8 cellular contexts compared by ENCODE assay signal in genomic region chr17:40322417-40323315, GRCh38. TPM values are rescaled to one million over a fixed set of nuclear protein-coding genes. Genes with fewer than 3 reads are reported as not detected.
DNase-seq lines count a peak whose midpoint lies in the region; ATAC-seq and TF ChIP-seq lines count a peak whose summit lies in the region.

No MANE protein-coding gene starts in this region.

- no peaks in the 10 kb centered on the region for H3K27me3 ChIP-seq in right cardiac atrium (ENCODE audit: control insufficient read depth, insufficient read depth)

- peak overlapping the region; percentile 92 for H3K27ac ChIP-seq in right cardiac atrium (ENCODE audit: low read length)
- H3K27ac ChIP-seq in skin epidermis = peak overlapping the region; percentile 66 to 99 (median 95)

- CTCF ChIA-PET in AG04449 (lab: Yijun Ruan, JAX) = interaction anchor here (0.5 to 3.8 kb wide), 6 partner anchors 16 to 104 kb away, joined by 3 to 22 read pairs (median 3); no protein-coding TSS in a partner anchor

- peaks cover 2% of the 10 kb centered on the region for H3K27me3 Mint-ChIP-seq in activated naive CD8-positive, alpha-beta T cell treated with anti-CD3 and anti-CD28 coated beads, Interleukin-2, amount 50 U/mL, for 24 hours

- no peaks in the 10 kb centered on the region for H3K9me3 ChIP-seq in right cardiac atrium (ENCODE audit: control insufficient read depth, low read length)

- ATAC-seq in GM18867 (IDR thresholded peaks at IDR 0.05; ENCODE audit: unreplicated experiment) (peak; percentile 39), HG03460 (IDR thresholded peaks at IDR 0.05; ENCODE audit: unreplicated experiment) (peak; percentile 32), right cardiac atrium (peak; percentile 14 to 38)
- peak; percentile 34 for ATAC-seq in activated naive CD8-positive, alpha-beta T cell treated with anti-CD3 and anti-CD28 coated beads, Interleukin-2, amount 50 U/mL, for 24 hours

- intact Hi-C loops in right cardiac atrium (cut with DNase I) = no loop called here

- H3K27ac Mint-ChIP-seq in activated naive CD8-positive, alpha-beta T cell treated with anti-CD3 and anti-CD28 coated beads, Interleukin-2, amount 50 U/mL, for 24 hours = peak overlapping the region; percentile 100

- 3% methylated on average over 16 of the region's 16 CpGs for WGBS in right cardiac atrium

- H3K36me3 Mint-ChIP-seq in activated naive CD8-positive, alpha-beta T cell treated with anti-CD3 and anti-CD28 coated beads, Interleukin-2, amount 50 U/mL, for 24 hours (ENCODE audit: low read depth) = peaks cover 4% of the 10 kb centered on the region

- peaks cover 89% of the 10 kb centered on the region for H3K4me1 Mint-ChIP-seq in activated naive CD8-positive, alpha-beta T cell treated with anti-CD3 and anti-CD28 coated beads, Interleukin-2, amount 50 U/mL, for 24 hours

- no peak for TF ChIP-seq CTCF in AG04449 (IDR thresholded peaks at IDR 0.05; ENCODE audit: insufficient read depth, low read length, missing control alignments)

- H3K4me1 ChIP-seq in right cardiac atrium (ENCODE audit: control insufficient read depth, insufficient read depth, low read length) = peaks cover 56% of the 10 kb centered on the region

- DNase-seq in AG04449 (ENCODE audit: low read depth, low spot score) (no peak), T follicular helper cell (ENCODE audit: low read depth) (peak; percentile 88), right cardiac atrium (peak; percentile 84 to 89 (median 88)), HPDE6-E6E7 (ENCODE audit: extremely low spot score) (no peak)
- DNase-seq in activated naive CD8-positive, alpha-beta T cell treated with anti-CD3 and anti-CD28 coated beads, Interleukin-2, amount 50 U/mL, for 24 hours = peak; percentile 83

- no peaks in the 10 kb centered on the region for H3K9me3 Mint-ChIP-seq in activated naive CD8-positive, alpha-beta T cell treated with anti-CD3 and anti-CD28 coated beads, Interleukin-2, amount 50 U/mL, for 24 hours

- H3K4me3 ChIP-seq in AG04449 (ENCODE audit: low read depth, low read length) = peak overlapping the region; percentile 92
- peak overlapping the region; percentile 26 for H3K4me3 ChIP-seq in right cardiac atrium (ENCODE audit: low read length)
- peak overlapping the region; percentile 17 to 99 (median 90) for H3K4me3 ChIP-seq in skin epidermis

- POLR2A ChIA-PET in AG04449 (lab: Yijun Ruan, JAX) = interaction anchor here (0.7 to 1.0 kb wide), 2 partner anchors 11 to 204 kb away, joined by 3 read pairs; no protein-coding TSS in a partner anchor

- H3K4me3 Mint-ChIP-seq in activated naive CD8-positive, alpha-beta T cell treated with anti-CD3 and anti-CD28 coated beads, Interleukin-2, amount 50 U/mL, for 24 hours = peak overlapping the region; percentile 85

RNA-seq across cellular contexts. Expression of gene RARA, which starts 13.7 kb away (rescaled TPM):
- total RNA-seq in right cardiac atrium = 10 to 100 TPM; 26.2 to 39.0 (median 29.1) TPM
- 28.3 TPM for polyA plus RNA-seq in right cardiac atrium

RNA-seq across cellular contexts. Expression of gene CDC6, which starts 35.0 kb away (rescaled TPM):
- 1 to 10 TPM; 1.0 to 1.8 (median 1.3) TPM for total RNA-seq in right cardiac atrium
- 0.36 TPM for polyA plus RNA-seq in right cardiac atrium

RNA-seq across cellular contexts. Expression of gene GJD3, which starts 41.9 kb away (rescaled TPM):
- total RNA-seq in right cardiac atrium = 1 to 10 TPM in 1 of 4 donors, under 1 TPM in 3; 0.74 to 1.4 (median 0.86) TPM
- 0.27 TPM for polyA plus RNA-seq in right cardiac atrium

Comparison
In these comparisons a context has a peak if more than half of its experiments do, and no peak if none do; other contexts are left out.
1. DNase-seq: peak in T follicular helper cell (single experiment), activated naive CD8-positive, alpha-beta T cell treated with anti-CD3 and anti-CD28 coated beads, Interleukin-2, amount 50 U/mL, for 24 hours (single experiment) and right cardiac atrium (3 of 3); none in AG04449 (single experiment) and HPDE6-E6E7 (single experiment).
2. H3K4me3 ChIP-seq: peak in every context shown above with its lines; median percentile 92 in AG04449; 90 in skin epidermis; 26 in right cardiac atrium.
3. Peak in every context shown above with its lines, with median percentiles within 50 percentile points of each other: ATAC-seq.